In the genomic region with DNA sequence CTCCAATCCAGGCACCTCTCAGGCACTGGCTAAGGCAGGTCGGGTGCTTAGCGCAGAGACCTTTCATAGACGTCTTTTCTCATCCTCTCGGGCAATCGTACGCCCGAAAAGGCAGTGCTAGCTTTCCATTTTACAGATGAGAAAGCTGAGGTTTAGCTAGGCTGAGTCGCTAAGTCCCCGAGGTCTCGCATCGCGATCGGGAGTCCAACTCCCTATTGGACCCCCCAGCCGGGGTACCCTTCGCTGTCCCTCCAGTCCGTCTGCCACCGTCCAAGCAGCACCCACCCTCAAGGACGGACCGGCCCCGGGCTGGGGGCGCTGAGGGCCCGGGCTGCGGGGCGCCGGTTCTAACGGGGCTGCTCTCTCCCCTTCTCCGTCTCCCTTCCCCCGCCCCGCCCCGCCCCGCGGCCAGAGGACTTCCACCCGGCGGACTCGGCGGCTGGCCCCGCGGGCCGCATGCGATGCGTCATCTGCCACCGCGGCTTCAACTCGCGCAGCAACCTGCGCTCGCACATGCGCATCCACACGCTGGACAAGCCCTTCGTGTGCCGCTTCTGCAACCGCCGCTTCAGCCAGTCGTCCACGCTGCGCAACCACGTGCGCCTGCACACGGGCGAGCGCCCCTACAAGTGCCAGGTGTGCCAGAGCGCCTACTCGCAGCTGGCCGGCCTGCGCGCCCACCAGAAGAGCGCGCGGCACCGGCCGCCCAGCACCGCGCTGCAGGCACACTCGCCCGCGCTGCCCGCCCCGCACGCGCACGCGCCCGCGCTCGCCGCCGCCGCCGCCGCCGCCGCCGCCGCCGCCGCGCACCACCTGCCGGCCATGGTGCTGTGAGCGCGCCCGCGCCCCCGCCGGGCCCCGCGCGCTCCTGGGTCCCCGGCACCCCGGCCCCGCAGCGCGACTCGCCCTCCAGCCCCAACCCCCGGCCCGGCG, we compare ENCODE assay signal across 8 cellular contexts. TPM values are rescaled to one million over a fixed set of nuclear protein-coding genes. Genes with fewer than 3 reads are reported as not detected.
DNase-seq lines count a peak whose midpoint lies in the region; ATAC-seq and TF ChIP-seq lines count a peak whose summit lies in the region.

No MANE protein-coding gene starts in this region.

- H3K9me3 Mint-ChIP-seq in GM23338 = peaks cover 15% of the 10 kb centered on the region; the same call in 2 of the 3 replicates
- H3K9me3 Mint-ChIP-seq in activated CD4-positive, alpha-beta T cell treated with anti-CD3 and anti-CD28 coated beads, Interleukin-2, amount 10 ng/mL, durations not matched to agents 7 days and 5 days = peaks cover 3% of the 10 kb centered on the region

- DNase-seq in BJ (ENCODE audit: low read depth) (peak; percentile 48), GM23338 (ENCODE audit: low spot score) (peak; percentile 78), NCI-H510A treated with DMSO at 0.1 percent for 48 hours (lab: John Stamatoyannopoulos, UW) (peak; percentile 56), dorsolateral prefrontal cortex (peak; percentile 40 to 85 (median 76)), lower lobe of right lung (peak; percentile 88), SJCRH30 (no peak)
- DNase-seq in activated CD4-positive, alpha-beta T cell treated with anti-CD3 and anti-CD28 coated beads, Interleukin-2, amount 10 ng/mL, durations not matched to agents 7 days and 5 days = peak; percentile 34
- peak in 2 of 3 experiments; percentile 26 to 53 for DNase-seq in stimulated activated CD4-positive, alpha-beta T cell treated with anti-CD3 and anti-CD28 coated beads, TNF-alpha, amount 100 ng/mL, for 4 hours (ENCODE audit: low read depth in 3 of 3)

- peaks cover 3% of the 10 kb centered on the region; the same call in 1 of the 2 replicates for H4K20me1 ChIP-seq in GM23338 (replicated peaks; ENCODE audit: insufficient read depth)

- no peaks in the 10 kb centered on the region for H3K36me3 ChIP-seq in BJ (ENCODE audit: control insufficient read depth, insufficient read depth, low read length)
- no peaks in the 10 kb centered on the region for H3K36me3 ChIP-seq in GM23338 (ENCODE audit: insufficient read depth)
- no peaks in the 10 kb centered on the region for H3K36me3 ChIP-seq in lower lobe of right lung
- peaks cover 59% of the 10 kb centered on the region for H3K36me3 ChIP-seq in SJCRH30

- H3K4me3 ChIP-seq in BJ (ENCODE audit: low read depth, low read length) (peak overlapping the region; percentile 45), GM23338 (peak overlapping the region; percentile 68), dorsolateral prefrontal cortex (peak overlapping the region; percentile 46 to 81 (median 68)), lower lobe of right lung (peak overlapping the region; percentile 67), SJCRH30 (no peak overlapping the region)

- H2AFZ ChIP-seq in GM23338 = peak overlapping the region; percentile 97

- H3K79me2 ChIP-seq in GM23338 (replicated peaks; ENCODE audit: insufficient read depth) = no peaks in the 10 kb centered on the region

- CTCF ChIA-PET in BJ (lab: Yijun Ruan, JAX) = interaction anchor here (0.6 to 8.4 kb wide), 9 partner anchors 9 to 573 kb away, joined by 3 to 184 read pairs (median 4); a partner anchor contains a TSS
- CTCF ChIA-PET in activated CD4-positive, alpha-beta T cell treated with anti-CD3 and anti-CD28 coated beads, Interleukin-2, amount 10 ng/mL, durations not matched to agents 7 days and 5 days (lab: Charles Lee) = interaction anchor here (0.9 to 1.1 kb wide), 2 partner anchors 228 to 818 kb away, joined by 3 read pairs; no protein-coding TSS in a partner anchor

- no peak overlapping the region for H3K27ac Mint-ChIP-seq in GM23338
- H3K27ac Mint-ChIP-seq in activated CD4-positive, alpha-beta T cell treated with anti-CD3 and anti-CD28 coated beads, Interleukin-2, amount 10 ng/mL, durations not matched to agents 7 days and 5 days = no peak overlapping the region

- peaks cover 43% of the 10 kb centered on the region for H3K27me3 Mint-ChIP-seq in GM23338 (ENCODE audit: insufficient read depth, low read depth, poor library complexity)
- H3K27me3 Mint-ChIP-seq in activated CD4-positive, alpha-beta T cell treated with anti-CD3 and anti-CD28 coated beads, Interleukin-2, amount 10 ng/mL, durations not matched to agents 7 days and 5 days = peaks cover 27% of the 10 kb centered on the region

- peak; percentile 55 for ATAC-seq in GM23338
- peak; percentile 84 to 90 for ATAC-seq in lower lobe of right lung

- H3K9me3 ChIP-seq in lower lobe of right lung (no peaks in the 10 kb centered on the region), SJCRH30 (replicated peaks) (peaks cover 7% of the 10 kb centered on the region; the same call in 1 of the 2 replicates)

- no peak overlapping the region for H3K27ac ChIP-seq in GM23338 (ENCODE audit: low read depth)
- H3K27ac ChIP-seq in dorsolateral prefrontal cortex = peak overlapping the region in 48 of 59 donors; percentile 4 to 92 (median 78)
- no peak overlapping the region for H3K27ac ChIP-seq in lower lobe of right lung
- no peak overlapping the region for H3K27ac ChIP-seq in SJCRH30

- H3F3A ChIP-seq in GM23338 (replicated peaks; ENCODE audit: low read depth) = no peaks in the 10 kb centered on the region

- POLR2A ChIA-PET in BJ (lab: Charles Lee) = no interaction called here
- POLR2A ChIA-PET in activated CD4-positive, alpha-beta T cell treated with anti-CD3 and anti-CD28 coated beads, Interleukin-2, amount 10 ng/mL, durations not matched to agents 7 days and 5 days (lab: Charles Lee) = no interaction called here

- intact Hi-C loops in dorsolateral prefrontal cortex (cut with DNase I) (loop anchor here (5.0 kb wide), 2 partner anchors 99 to 104 kb away; a partner anchor contains a TSS), lower lobe of right lung (cut with DNase I) (no loop called here)

- H3K4me1 ChIP-seq in GM23338 (ENCODE audit: insufficient read depth) = peaks cover 5% of the 10 kb centered on the region; the same call in 1 of the 2 replicates
- H3K4me1 ChIP-seq in lower lobe of right lung = peaks cover 16% of the 10 kb centered on the region
- no peaks in the 10 kb centered on the region for H3K4me1 ChIP-seq in SJCRH30

- H3K27me3 ChIP-seq in BJ (ENCODE audit: control insufficient read depth, insufficient read depth, low read length) (peaks cover 9% of the 10 kb centered on the region), GM23338 (ENCODE audit: insufficient read depth) (peaks cover 50% of the 10 kb centered on the region), dorsolateral prefrontal cortex (no peaks in the 10 kb centered on the region), lower lobe of right lung (ENCODE audit: low read depth) (peaks cover 19% of the 10 kb centered on the region), SJCRH30 (no peaks in the 10 kb centered on the region)

- H3K9me2 ChIP-seq in GM23338 (ENCODE audit: insufficient read depth) = no peaks in the 10 kb centered on the region

- no peaks in the 10 kb centered on the region; the same call in 2 of the 3 replicates for H3K4me1 Mint-ChIP-seq in GM23338
- H3K4me1 Mint-ChIP-seq in activated CD4-positive, alpha-beta T cell treated with anti-CD3 and anti-CD28 coated beads, Interleukin-2, amount 10 ng/mL, durations not matched to agents 7 days and 5 days = peaks cover 6% of the 10 kb centered on the region

- TF ChIP-seq CTCF in BJ (IDR thresholded peaks at IDR 0.05; ENCODE audit: insufficient read depth, low read depth, low read length) (no peak), GM23338 (conservative IDR thresholded peaks at IDR 0.05; ENCODE audit: low read depth in 2 of 2) (no peak), dorsolateral prefrontal cortex (IDR thresholded peaks at IDR 0.05 in 54 of 56, conservative IDR thresholded peaks at IDR 0.05 in 2 of 56; ENCODE audit: low read depth in 1 of 56, partially characterized antibody in 56 of 56) (peak in 3 of 56 donors; percentile 7 to 9 (median 8)), lower lobe of right lung (IDR thresholded peaks at IDR 0.05) (no peak)

- H3K4me2 ChIP-seq in GM23338 = peak overlapping the region; percentile 90

- H3K4me3 Mint-ChIP-seq in GM23338 = peak overlapping the region; percentile 59
- no peak overlapping the region for H3K4me3 Mint-ChIP-seq in activated CD4-positive, alpha-beta T cell treated with anti-CD3 and anti-CD28 coated beads, Interleukin-2, amount 10 ng/mL, durations not matched to agents 7 days and 5 days

- no peaks in the 10 kb centered on the region for H3K36me3 Mint-ChIP-seq in GM23338 (ENCODE audit: low read depth)
- no peaks in the 10 kb centered on the region for H3K36me3 Mint-ChIP-seq in activated CD4-positive, alpha-beta T cell treated with anti-CD3 and anti-CD28 coated beads, Interleukin-2, amount 10 ng/mL, durations not matched to agents 7 days and 5 days (ENCODE audit: low read depth)

TF ChIP-seq in GM23338, 12 proteins besides CTCF, POLR2A, EP300 and RAD21:
- TF ChIP-seq POLR2AphosphoS5 (IDR thresholded peaks at IDR 0.05; ENCODE audit: low read depth) (no peak), EZH2 (IDR thresholded peaks at IDR 0.05; ENCODE audit: low read depth, unreplicated experiment) (peak; percentile 53), CREB1 (CRISPR knock-in tag; IDR thresholded peaks at IDR 0.05; ENCODE audit: low read depth) (peak; percentile 33; the same call in 1 of the 2 replicates), ZNF331 (CRISPR knock-in tag; IDR thresholded peaks at IDR 0.05; ENCODE audit: low read depth) (no peak)

RNA-seq across cellular contexts. Expression of a gene that starts 12.5 kb away (rescaled TPM):
- polyA plus RNA-seq in BJ (2011; rRNA removed) (19.8 and 20.3 TPM in 2 replicates), GM23338 (2016; fragmentation: Nextera tagmentation; extraction: Ambion mirVana) (35.1 and 37.6 TPM in 2 replicates)
- polyA minus RNA-seq in BJ (2011; rRNA and poly(A)+ RNA removed) = 12.2 and 15.2 TPM in 2 replicates
- total RNA-seq in GM23338 (2014; rRNA removed; shearing (Covaris generic)) = 77.7 and 80.3 TPM in 2 replicates
- 10 to 100 TPM; 49.7 to 60.8 TPM for total RNA-seq in activated CD4-positive, alpha-beta T cell treated with anti-CD3 and anti-CD28 coated beads, Interleukin-2, amount 10 ng/mL, durations not matched to agents 7 days and 5 days
- total RNA-seq in dorsolateral prefrontal cortex (10 to 100 TPM; 24.6 to 43.4 (median 32.7) TPM), lower lobe of right lung (18.4 TPM)
- 93.7 and 101 TPM in 2 replicates for total RNA-seq in SJCRH30 (2014; rRNA removed; shearing (Covaris generic))

RNA-seq across cellular contexts. Expression of a gene that starts 16.7 kb away (rescaled TPM):
- polyA plus RNA-seq in BJ (2011; rRNA removed) (not detected in 2 replicates), GM23338 (2016; fragmentation: Nextera tagmentation; extraction: Ambion mirVana) (0.11 and 0.14 TPM in 2 replicates)
- not detected in 2 replicates for polyA minus RNA-seq in BJ (2011; rRNA and poly(A)+ RNA removed)
- 0.78 TPM in 1 of 2 replicates, not detected in the other for total RNA-seq in GM23338 (2014; rRNA removed; shearing (Covaris generic))
- total RNA-seq in activated CD4-positive, alpha-beta T cell treated with anti-CD3 and anti-CD28 coated beads, Interleukin-2, amount 10 ng/mL, durations not matched to agents 7 days and 5 days = not detected
- total RNA-seq in dorsolateral prefrontal cortex (1 to 10 TPM in 8 of 120 experiments, under 1 TPM in 102, not detected in 10; 0.16 to 1.5 (median 0.52) TPM), lower lobe of right lung (not detected)
- 28.5 and 31.8 TPM in 2 replicates for total RNA-seq in SJCRH30 (2014; rRNA removed; shearing (Covaris generic))

Comparison
In these comparisons a context has a peak if more than half of its experiments do, and no peak if none do; other contexts are left out.
1. DNase-seq: peak in BJ (single experiment), GM23338 (single experiment), NCI-H510A treated with DMSO at 0.1 percent for 48 hours (single experiment), activated CD4-positive, alpha-beta T cell treated with anti-CD3 and anti-CD28 coated beads, Interleukin-2, amount 10 ng/mL, durations not matched to agents 7 days and 5 days (single experiment), dorsolateral prefrontal cortex (10 of 10), lower lobe of right lung (single experiment) and stimulated activated CD4-positive, alpha-beta T cell treated with anti-CD3 and anti-CD28 coated beads, TNF-alpha, amount 100 ng/mL, for 4 hours (2 of 3); none in SJCRH30 (0 of 2).
2. H3K27ac ChIP-seq: peak in dorsolateral prefrontal cortex (48 of 59); none in GM23338 (single experiment), lower lobe of right lung (single experiment) and SJCRH30 (single experiment).
3. RNA of a gene that starts 16.7 kb away (total RNA-seq): 28.5 to 31.8 TPM in SJCRH30; 0.16 to 1.5 TPM in dorsolateral prefrontal cortex, not detected in lower lobe of right lung (single experiment), not detected in activated CD4-positive, alpha-beta T cell treated with anti-CD3 and anti-CD28 coated beads, Interleukin-2, amount 10 ng/mL, durations not matched to agents 7 days and 5 days and 0.78 TPM in GM23338; every median in the first group is over 10 times any median in the second.